12 cellular contexts compared by ENCODE assay signal in the genomic region with DNA sequence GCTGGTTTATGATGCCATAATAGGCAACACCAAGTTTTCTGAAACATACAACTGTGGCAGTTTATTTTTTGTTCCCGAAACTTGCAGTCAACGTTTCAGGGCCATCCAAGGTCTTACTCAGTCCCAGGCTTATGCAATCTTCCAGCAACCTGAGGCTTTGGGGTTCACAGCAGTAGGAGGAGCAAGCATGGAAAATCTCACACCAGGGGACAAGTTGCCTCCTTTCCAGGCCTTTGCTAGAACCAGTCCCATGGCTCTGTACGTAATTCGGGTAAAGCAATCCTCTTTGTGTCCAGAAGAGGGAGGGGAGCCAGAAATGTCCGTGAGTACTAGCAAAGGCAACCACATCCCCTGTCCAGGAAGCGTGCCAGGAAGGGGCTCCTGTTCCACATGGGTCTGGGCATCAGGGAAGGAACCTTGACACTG. TPM values are rescaled to one million over a fixed set of nuclear protein-coding genes. Genes with fewer than 3 reads are reported as not detected.
DNase-seq lines count a peak whose midpoint lies in the region; ATAC-seq and TF ChIP-seq lines count a peak whose summit lies in the region.
"Had no signal": no experiment of that assay in that cellular context is flagged by ENCODE, and none has a peak within 500 bp of the region (broad histone marks: within the 10 kb centered on the region; RNA-seq: fewer than 3 reads in every experiment).

No MANE protein-coding gene starts in this region.

- no peaks in the 10 kb centered on the region for H3K4me1 ChIP-seq in DND-41 (ENCODE audit: insufficient read depth, low read length)
- peaks cover 4% of the 10 kb centered on the region for H3K4me1 ChIP-seq in mesenchymal stem cell (ENCODE audit: control insufficient read depth, insufficient read depth, low read depth, low read length)

- H3K14ac ChIP-seq in mesenchymal stem cell (ENCODE audit: low read length in 2 of 2), result no peak overlapping the region

- DNase-seq in DND-41 (no peak), KBM-7 (peak; percentile 44), astrocyte of the spinal cord (ENCODE audit: low read depth, low spot score) (peak; percentile 3), mesenchymal stem cell (peak; percentile 15), AML-193 (lab: John Stamatoyannopoulos, UW) (no peak), caudate nucleus (lab: John Stamatoyannopoulos, UW) (no peak)
- DNase-seq: stimulated activated CD4-positive, alpha-beta T cell treated with anti-CD3 and anti-CD28 coated beads, Interleukin-1b, Interleukin-23, amount 100 ng/mL, for 48 hours; stomach had no signal

- no peak overlapping the region for H3K4me3 ChIP-seq in DND-41 (ENCODE audit: low read depth in 1 of 2, low read length in 2 of 2)
- H3K4me3 ChIP-seq in astrocyte of the spinal cord (ENCODE audit: low read depth, low read length), result no peak overlapping the region
- no peak overlapping the region for H3K4me3 ChIP-seq in mesenchymal stem cell (ENCODE audit: insufficient read depth in 1 of 2, low read depth in 1 of 2, low read length in 2 of 2)
- H3K4me3 ChIP-seq: stomach had no signal

- H2BK12ac ChIP-seq in mesenchymal stem cell (ENCODE audit: low read length in 2 of 2), result no peak overlapping the region

- H2AK5ac ChIP-seq in mesenchymal stem cell (ENCODE audit: low read length, severe bottlenecking), result no peak overlapping the region

- H2BK120ac ChIP-seq in mesenchymal stem cell (ENCODE audit: low read depth, low read length), result no peak overlapping the region

- H3K79me1 ChIP-seq in mesenchymal stem cell (replicated peaks; ENCODE audit: low read length, poor library complexity, severe bottlenecking), result no peaks in the 10 kb centered on the region

- H2BK15ac ChIP-seq in mesenchymal stem cell (ENCODE audit: low read depth, poor library complexity, severe bottlenecking), result no peak overlapping the region

- in situ Hi-C loops in KBM-7 (cut with MboI; ENCODE audit: low pct_unique_long_range_greater_than_20kb, low sequenced_read_pairs), result no loop called here
- in situ Hi-C loops in astrocyte of the spinal cord (cut with HindIII; ENCODE audit: low sequenced_read_pairs), result no loop called here

- TF ChIP-seq CTCF in DND-41 (IDR thresholded peaks at IDR 0.05; ENCODE audit: borderline replicate concordance, extremely low read depth, low read length, poor library complexity, severe bottlenecking), result peak; percentile 23
- TF ChIP-seq CTCF in astrocyte of the spinal cord (IDR thresholded peaks at IDR 0.05; ENCODE audit: low read depth, low read length), result peak; percentile 13

- no peak overlapping the region for H3K23ac ChIP-seq in mesenchymal stem cell (ENCODE audit: low read length in 2 of 2)

- H4K91ac ChIP-seq in mesenchymal stem cell (ENCODE audit: low read length), result no peak overlapping the region

- no peak overlapping the region for H3K18ac ChIP-seq in mesenchymal stem cell (ENCODE audit: low read depth in 1 of 2, low read length in 2 of 2)

- WGBS in mesenchymal stem cell, result 78% methylated on average over 6 of the region's 6 CpGs

- H3K9ac ChIP-seq in DND-41 (ENCODE audit: low read depth, low read length) (no peak overlapping the region), mesenchymal stem cell (ENCODE audit: low read length) (peak overlapping the region; percentile 59)

- no peaks in the 10 kb centered on the region for H4K20me1 ChIP-seq in DND-41 (ENCODE audit: insufficient read depth, low read length)

- H3K9me3 ChIP-seq in DND-41 (ENCODE audit: insufficient read depth, low read length, severe bottlenecking) (no peaks in the 10 kb centered on the region), mesenchymal stem cell (ENCODE audit: control insufficient read depth, low read length) (no peaks in the 10 kb centered on the region)
- H3K9me3 ChIP-seq: neutrophil, stomach had no signal

- no peak overlapping the region for H2AFZ ChIP-seq in DND-41 (ENCODE audit: low read depth, low read length)
- no peak overlapping the region for H2AFZ ChIP-seq in mesenchymal stem cell (ENCODE audit: low read depth, low read length)

- H3K36me3 ChIP-seq in DND-41 (ENCODE audit: insufficient read depth, low read length) (no peaks in the 10 kb centered on the region), mesenchymal stem cell (ENCODE audit: control insufficient read depth in 1 of 2, insufficient read depth in 2 of 2, low read depth in 1 of 2, low read length in 2 of 2) (no peaks in the 10 kb centered on the region)
- H3K36me3 ChIP-seq: neutrophil, stomach had no signal

- H3K79me2 ChIP-seq in DND-41 (ENCODE audit: insufficient read depth, low read length), result no peaks in the 10 kb centered on the region

- H3K27me3 ChIP-seq in DND-41 (ENCODE audit: insufficient read depth, low read length, poor library complexity) (no peaks in the 10 kb centered on the region), mesenchymal stem cell (ENCODE audit: control insufficient read depth in 1 of 2, insufficient read depth in 1 of 2, low read length in 2 of 2) (no peaks in the 10 kb centered on the region)
- H3K27me3 ChIP-seq: neutrophil, stomach had no signal

- no peak overlapping the region for H3K4ac ChIP-seq in mesenchymal stem cell (ENCODE audit: low read depth in 1 of 2, low read length in 2 of 2)

- no peak overlapping the region for H2BK5ac ChIP-seq in mesenchymal stem cell (ENCODE audit: low read depth, low read length, poor library complexity, severe bottlenecking)

- H3K4me2 ChIP-seq in DND-41 (ENCODE audit: insufficient read depth, low read length) (no peak overlapping the region), mesenchymal stem cell (ENCODE audit: low read length, poor library complexity, severe bottlenecking) (no peak overlapping the region)

- H3K27ac ChIP-seq in DND-41 (ENCODE audit: low read length), result no peak overlapping the region
- H3K27ac ChIP-seq in mesenchymal stem cell (ENCODE audit: low read length, poor library complexity, severe bottlenecking), result no peak overlapping the region
- no peak overlapping the region for H3K27ac ChIP-seq in caudate nucleus (ENCODE audit: low read depth, low read length)
- H3K27ac ChIP-seq: neutrophil, stomach had no signal

- ATAC-seq in DND-41 (ENCODE audit: insufficient read depth, low read depth) (no peak), GM21528 (IDR thresholded peaks at IDR 0.05; ENCODE audit: low FRiP score, unreplicated experiment) (no peak), HG02610 (IDR thresholded peaks at IDR 0.05; ENCODE audit: unreplicated experiment) (no peak)

- no peak overlapping the region for H4K8ac ChIP-seq in mesenchymal stem cell (ENCODE audit: low read length)

RNA-seq across cellular contexts. Expression of gene FAM240A, which starts 4.7 kb away (rescaled TPM):
- not detected for polyA plus RNA-seq in mesenchymal stem cell (2013, experiment 1 of 2)
- polyA plus RNA-seq in mesenchymal stem cell (2013, experiment 2 of 2), result not detected
- polyA plus RNA-seq: esophagus, stomach had no signal

RNA-seq across cellular contexts. Expression of gene LRRC2, which starts 41.5 kb away (rescaled TPM):
- polyA plus RNA-seq in mesenchymal stem cell (2013, experiment 1 of 2), result 0.43 TPM
- polyA plus RNA-seq in mesenchymal stem cell (2013, experiment 2 of 2), result 0.47 TPM

Comparison
In these comparisons a context has a peak if more than half of its experiments do, and no peak if none do; other contexts are left out.
1. DNase-seq: peak in KBM-7 (single experiment), astrocyte of the spinal cord (single experiment) and mesenchymal stem cell (single experiment); none in DND-41 (single experiment), AML-193 (0 of 2) and caudate nucleus (0 of 61).